1 cellular context compared by ENCODE assay signal in genomic region chr6:52331793-52332457, GRCh38.
TF ChIP-seq lines count a peak whose summit lies in the region.

No MANE protein-coding gene starts in this region.

TF ChIP-seq in GM12878, 131 proteins besides CTCF, POLR2A, EP300 and RAD21:
- TF ChIP-seq PRDM15 (CRISPR knock-in tag; IDR thresholded peaks at IDR 0.05) (no peak), CHD4 (IDR thresholded peaks at IDR 0.05) (no peak), TARDBP (IDR thresholded peaks at IDR 0.05; ENCODE audit: borderline replicate concordance) (no peak), YY1 (IDR thresholded peaks at IDR 0.05; ENCODE audit: low read depth, low read length) (0 out of 2 replicates have a peak, but pooled peaks have one; percentile 21)
- TF ChIP-seq, protein P1, sequence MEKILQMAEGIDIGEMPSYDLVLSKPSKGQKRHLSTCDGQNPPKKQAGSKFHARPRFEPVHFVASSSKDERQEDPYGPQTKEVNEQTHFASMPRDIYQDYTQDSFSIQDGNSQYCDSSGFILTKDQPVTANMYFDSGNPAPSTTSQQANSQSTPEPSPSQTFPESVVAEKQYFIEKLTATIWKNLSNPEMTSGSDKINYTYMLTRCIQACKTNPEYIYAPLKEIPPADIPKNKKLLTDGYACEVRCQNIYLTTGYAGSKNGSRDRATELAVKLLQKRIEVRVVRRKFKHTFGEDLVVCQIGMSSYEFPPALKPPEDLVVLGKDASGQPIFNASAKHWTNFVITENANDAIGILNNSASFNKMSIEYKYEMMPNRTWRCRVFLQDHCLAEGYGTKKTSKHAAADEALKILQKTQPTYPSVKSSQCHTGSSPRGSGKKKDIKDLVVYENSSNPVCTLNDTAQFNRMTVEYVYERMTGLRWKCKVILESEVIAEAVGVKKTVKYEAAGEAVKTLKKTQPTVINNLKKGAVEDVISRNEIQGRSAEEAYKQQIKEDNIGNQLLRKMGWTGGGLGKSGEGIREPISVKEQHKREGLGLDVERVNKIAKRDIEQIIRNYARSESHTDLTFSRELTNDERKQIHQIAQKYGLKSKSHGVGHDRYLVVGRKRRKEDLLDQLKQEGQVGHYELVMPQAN (conservative IDR thresholded peaks at IDR 0.05): no peak
TF ChIP-seq in GM12878: peak in this region for 1.
